ENCODE assay signal across 21 cellular contexts in genomic region chr6:121873595-121873994, GRCh38.
DNase-seq lines count a peak whose midpoint lies in the region; ATAC-seq, FAIRE-seq and TF ChIP-seq lines count a peak whose summit lies in the region.
"Had no signal": no experiment of that assay in that cellular context is flagged by ENCODE, and none has a peak within 500 bp of the region (broad histone marks: within the 10 kb centered on the region; RNA-seq: fewer than 3 reads in every experiment).

No MANE protein-coding gene starts in this region.

- WGBS in body of pancreas, 2 donors, result 13 to 17% methylated on average over 2 of the region's 2 CpGs
- 2 to 39% (median 39%) methylated on average over 2 of the region's 2 CpGs for WGBS in small intestine, 3 donors

- FAIRE-seq in small intestine (lab: Jason Lieb, UNC), result no peak
- FAIRE-seq: A204.1, G401.6, GM12892, GM19239, H1 had no signal

- ATAC-seq in body of pancreas (peak; percentile 50), GM18907 (IDR thresholded peaks at IDR 0.05; ENCODE audit: unreplicated experiment) (no peak)
- ATAC-seq: CD8-positive, alpha-beta T cell had no signal

- H3K36me3 ChIP-seq in body of pancreas (replicated peaks in 1 of 2; ENCODE audit: insufficient read depth in 1 of 2, low read depth in 2 of 2), result no peaks in the 10 kb centered on the region
- H3K36me3 ChIP-seq in small intestine (ENCODE audit: control insufficient read depth in 2 of 2, insufficient read depth in 2 of 2, low read length in 2 of 2), result no peaks in the 10 kb centered on the region
- H3K36me3 ChIP-seq: BLaER1 had no signal

- H3K9me3 ChIP-seq in body of pancreas, result no peaks in the 10 kb centered on the region
- no peaks in the 10 kb centered on the region for H3K9me3 ChIP-seq in small intestine (ENCODE audit: control insufficient read depth, low read depth)
- H3K9me3 ChIP-seq: BLaER1 had no signal

- no peak for TF ChIP-seq POLR2A in body of pancreas (IDR thresholded peaks at IDR 0.05)

- H3K4me1 ChIP-seq in body of pancreas (no peaks in the 10 kb centered on the region), small intestine (ENCODE audit: control insufficient read depth in 2 of 2, insufficient read depth in 1 of 2, low read depth in 1 of 2, low read length in 1 of 2) (no peaks in the 10 kb centered on the region)
- H3K4me1 ChIP-seq: BLaER1 had no signal

- intact Hi-C loops in body of pancreas (cut with DNase I), result no loop called here

- H3K27ac ChIP-seq in body of pancreas (no peak overlapping the region), small intestine (ENCODE audit: low read depth in 1 of 2, low read length in 1 of 2) (no peak overlapping the region)
- H3K27ac ChIP-seq: 22Rv1, BLaER1, C4-2B, GM23248 had no signal

- no peak overlapping the region for H3K4me3 ChIP-seq in body of pancreas
- H3K4me3 ChIP-seq in small intestine (ENCODE audit: low read depth in 1 of 2, low read length in 2 of 2), result no peak overlapping the region
- H3K4me3 ChIP-seq: BLaER1, GM23248 had no signal

- DNase-seq in DMS53 (lab: John Stamatoyannopoulos, UW) (peak; percentile 9), DMS53 treated with DMSO at 0.1 percent for 48 hours (lab: John Stamatoyannopoulos, UW; ENCODE audit: unreplicated experiment) (no peak), HuH-7 (ENCODE audit: low spot score) (peak; percentile 29), body of pancreas (no peak), small intestine (peak; percentile 35), NCI-H1694 (lab: John Stamatoyannopoulos, UW) (no peak)
- DNase-seq: CD4-positive, CD25-positive, alpha-beta regulatory T cell; CD8-positive, alpha-beta T cell; DND-41; GM23248; H7; HCEC 1CT had no signal

- TF ChIP-seq CTCF in body of pancreas (IDR thresholded peaks at IDR 0.05), result no peak

- H3K27me3 ChIP-seq in body of pancreas, result no peaks in the 10 kb centered on the region
- H3K27me3 ChIP-seq in small intestine (ENCODE audit: control insufficient read depth in 2 of 2, insufficient read depth in 2 of 2, low read length in 2 of 2), result no peaks in the 10 kb centered on the region
- H3K27me3 ChIP-seq: BLaER1 had no signal

Comparison
In these comparisons a context has a peak if more than half of its experiments do, and no peak if none do; other contexts are left out.
1. DNase-seq: peak in DMS53 (single experiment), HuH-7 (single experiment) and small intestine (single experiment); none in DMS53 treated with DMSO at 0.1 percent for 48 hours (single experiment), body of pancreas (0 of 4) and NCI-H1694 (single experiment).